ENCODE assay signal across 23 cellular contexts in the genomic region with DNA sequence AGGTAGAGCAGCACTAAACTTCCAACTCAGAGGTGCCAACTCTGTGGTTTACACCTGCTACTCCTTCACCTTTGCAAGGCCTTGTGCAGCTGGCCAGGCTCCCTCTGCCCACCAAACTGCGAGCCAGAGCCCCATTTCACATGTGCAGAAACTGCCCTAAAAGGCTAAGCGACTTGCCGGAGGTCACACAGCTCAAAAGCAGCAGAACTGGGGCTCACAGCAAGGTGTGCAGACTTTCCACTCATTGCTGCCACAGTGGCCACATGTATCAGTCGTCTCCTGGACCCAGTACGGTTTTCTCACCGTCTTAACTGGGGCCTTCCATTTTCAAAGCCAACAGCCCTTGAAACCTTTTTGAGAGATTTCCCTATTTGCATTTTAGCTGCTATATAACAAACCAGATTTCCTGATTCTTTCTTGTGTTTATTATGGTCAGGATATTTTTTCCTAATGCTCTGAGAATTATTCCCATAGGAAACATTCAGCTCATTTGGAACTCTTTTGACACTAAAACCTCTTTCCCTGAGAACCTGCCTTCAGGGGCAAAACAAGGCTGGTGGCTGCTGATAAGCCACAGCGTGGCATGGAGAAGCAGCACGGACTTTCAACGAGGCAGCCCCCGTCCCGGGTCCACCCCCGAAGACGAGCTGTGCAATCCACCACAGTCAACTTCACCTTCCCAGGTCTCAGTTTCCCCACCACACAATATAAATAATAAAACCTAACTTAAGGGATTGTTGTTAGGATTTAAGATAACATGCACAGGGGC. TPM values are rescaled to one million over a fixed set of nuclear protein-coding genes. Genes with fewer than 3 reads are reported as not detected.
DNase-seq lines count a peak whose midpoint lies in the region; ATAC-seq, FAIRE-seq and TF ChIP-seq lines count a peak whose summit lies in the region.
"Had no signal": no experiment of that assay in that cellular context is flagged by ENCODE, and none has a peak within 500 bp of the region (broad histone marks: within the 10 kb centered on the region; RNA-seq: fewer than 3 reads in every experiment).

No MANE protein-coding gene starts in this region.

- no peak overlapping the region for H2AFZ ChIP-seq in HepG2 (ENCODE audit: low read length)
- H2AFZ ChIP-seq: neural progenitor cell had no signal

- H3K9me3 ChIP-seq in HepG2 (ENCODE audit: low read length) (no peaks in the 10 kb centered on the region), right lobe of liver (no peaks in the 10 kb centered on the region), psoas muscle (no peaks in the 10 kb centered on the region), MG63 (no peaks in the 10 kb centered on the region)
- H3K9me3 ChIP-seq: left lung, mucosa of descending colon had no signal

- TF ChIP-seq POLR2A in HepG2 (IDR thresholded peaks at IDR 0.05; ENCODE audit: insufficient read depth in 1 of 2, low read depth in 2 of 2, low read length in 2 of 2) (no peak), right lobe of liver (IDR thresholded peaks at IDR 0.05) (no peak), erythroblast (IDR thresholded peaks at IDR 0.05; ENCODE audit: low read length) (no peak)

- POLR2A ChIA-PET in HepG2 (lab: Yijun Ruan, JAX) = no interaction called here

- no peak for TF ChIP-seq CTCF in HepG2 (CRISPR knock-in tag; IDR thresholded peaks at IDR 0.05)
- no peak for TF ChIP-seq CTCF in right lobe of liver (IDR thresholded peaks at IDR 0.05)
- no peak for TF ChIP-seq CTCF in psoas muscle (IDR thresholded peaks at IDR 0.05)

- H3K36me3 ChIP-seq in HepG2 (replicated peaks in 1 of 2; ENCODE audit: control insufficient read depth in 1 of 2, insufficient read depth in 2 of 2, low read length in 2 of 2) (peaks cover 0 to 1% of the 10 kb centered on the region in 2 experiments; a peak in 1 of 5 replicates), right lobe of liver (no peaks in the 10 kb centered on the region), psoas muscle (ENCODE audit: insufficient read depth in 1 of 2, low read depth in 1 of 2) (no peaks in the 10 kb centered on the region), MG63 (no peaks in the 10 kb centered on the region)
- H3K36me3 ChIP-seq: left lung, neural progenitor cell had no signal

- H3K27me3 ChIP-seq in HepG2 (ENCODE audit: control insufficient read depth in 1 of 2, insufficient read depth in 2 of 2, low read length in 2 of 2) (no peaks in the 10 kb centered on the region), right lobe of liver (no peaks in the 10 kb centered on the region), psoas muscle (ENCODE audit: insufficient read depth in 3 of 3, low read length in 2 of 3) (no peaks in the 10 kb centered on the region), MG63 (no peaks in the 10 kb centered on the region)
- H3K27me3 ChIP-seq: left lung, neural progenitor cell had no signal

- no peaks in the 10 kb centered on the region for H4K20me1 ChIP-seq in HepG2 (ENCODE audit: insufficient read depth, low read length)

- TF ChIP-seq EP300 in HepG2 (IDR thresholded peaks at IDR 0.05; ENCODE audit: low read depth in 2 of 2, low read length in 2 of 2) (no peak), HepG2 (CRISPR knock-in tag; IDR thresholded peaks at IDR 0.05; ENCODE audit: borderline replicate concordance) (no peak)

- BruUV-seq in HepG2 (replicated peaks; lab: Mats Ljungman, UMichigan) = no TSS peak

- WGBS in HepG2 (ENCODE audit: low lambda C conversion rate) = 90% methylated on average over 13 of the region's 13 CpGs
- WGBS in right lobe of liver (ENCODE audit: insufficient coverage, low coverage, low lambda C conversion rate, missing lambda C conversion rate) = 58% methylated on average over 11 of the region's 13 CpGs
- WGBS in psoas muscle, 3 donors = 69 to 73% (median 69%) methylated on average over 13 of the region's 13 CpGs

- in situ Hi-C loops in HepG2 (cut with HindIII; ENCODE audit: extremely low pct_ligation_motif_present, low pct_unique_long_range_greater_than_20kb) = no loop called here

- H3K79me2 ChIP-seq in HepG2 (ENCODE audit: insufficient read depth, low read length) = peaks cover 81% of the 10 kb centered on the region

- intact Hi-C loops in HepG2 (cut with micrococcal nuclease; ENCODE audit: unreplicated experiment) = no loop called here
- intact Hi-C loops in right lobe of liver (cut with DNase I) = no loop called here
- intact Hi-C loops in psoas muscle (cut with DNase I) = no loop called here

- no peak for TF ChIP-seq RAD21 in HepG2 (CRISPR knock-in tag; IDR thresholded peaks at IDR 0.05)

- H3K4me2 ChIP-seq in HepG2 (ENCODE audit: low read depth, low read length) = no peak overlapping the region
- H3K4me2 ChIP-seq: neural progenitor cell had no signal

- H3K9ac ChIP-seq in HepG2 (ENCODE audit: insufficient read depth, low read depth, low read length) = no peak overlapping the region
- H3K9ac ChIP-seq: neural progenitor cell had no signal

- H3K27ac ChIP-seq in HepG2 (ENCODE audit: extremely low read length, insufficient read depth, low read length) = no peak overlapping the region
- H3K27ac ChIP-seq in right lobe of liver = no peak overlapping the region
- peak overlapping the region; percentile 77 for H3K27ac ChIP-seq in psoas muscle
- H3K27ac ChIP-seq: left lung, neural progenitor cell had no signal

- H3K4me1 ChIP-seq in HepG2 (ENCODE audit: insufficient read depth, low read length) = peaks cover 77% of the 10 kb centered on the region
- H3K4me1 ChIP-seq in right lobe of liver = peaks cover 0 to 17% (median 4%) of the 10 kb centered on the region in 4 donors
- H3K4me1 ChIP-seq in psoas muscle = peaks cover 79% of the 10 kb centered on the region
- H3K4me1 ChIP-seq: neural progenitor cell had no signal

- CTCF ChIA-PET in HepG2 (lab: Yijun Ruan, JAX; ENCODE audit: low intra/inter-chr PET ratio, low total read pairs) = no interaction called here

- no peak for FAIRE-seq in HepG2 (lab: Jason Lieb, UNC)

- no peak overlapping the region for H3K4me3 ChIP-seq in HepG2 (replicated peaks in 1 of 3; ENCODE audit: insufficient read depth in 1 of 3, low read depth in 2 of 3, low read length in 3 of 3)
- no peak overlapping the region for H3K4me3 ChIP-seq in right lobe of liver
- H3K4me3 ChIP-seq in psoas muscle = no peak overlapping the region
- no peak overlapping the region for H3K4me3 ChIP-seq in MG63
- H3K4me3 ChIP-seq: left lung, mucosa of descending colon, neural progenitor cell had no signal

- DNase-seq in HepG2 (ENCODE audit: low spot score) (no peak), right lobe of liver (no peak), erythroblast (lab: John Stamatoyannopoulos, UW) (peak; percentile 87 to 89), psoas muscle (no peak), NCI-H1417 treated with DMSO at 0.1 percent for 48 hours (lab: John Stamatoyannopoulos, UW) (no peak), NCI-H2196 (lab: John Stamatoyannopoulos, UW; ENCODE audit: unreplicated experiment) (no peak), MG63 (no peak)
- DNase-seq in activated T-cell treated with anti-CD3 and anti-CD28 coated beads, Interleukin-2, amount 50 U/mL, for 48 hours = no peak
- DNase-seq: ACHN; activated CD4-positive, CD25-positive, alpha-beta regulatory T cell; activated CD8-positive, alpha-beta T cell treated with anti-CD3 and anti-CD28 coated beads for 36 hours; activated naive CD4-positive, alpha-beta T cell; amniotic stem cell; CD4-positive, CD25-positive, alpha-beta regulatory T cell; central memory CD4-positive, alpha-beta T cell; DMS153; left lung; mucosa of descending colon; NCI-H146; NCI-H748 treated with DMSO at 0.1 percent for 48 hours; SIG-M5; stimulated activated CD4-positive, alpha-beta T cell treated with anti-CD3 and anti-CD28 coated beads, Interleukin-4, amount 100 ng/mL, for 24 hours had no signal

- ATAC-seq in HepG2 (no peak), right lobe of liver (no peak), psoas muscle (no peak)
- ATAC-seq: activated CD8-positive, alpha-beta T cell treated with anti-CD3 and anti-CD28 coated beads for 36 hours; left lung had no signal

TF ChIP-seq in HepG2, 621 proteins besides CTCF, POLR2A, EP300 and RAD21 (continues in another document):
- TF ChIP-seq SMARCC2 (IDR thresholded peaks at IDR 0.05) (no peak), XBP1 (CRISPR knock-in tag; IDR thresholded peaks at IDR 0.05) (no peak)

RNA-seq across cellular contexts. Expression of a gene that starts 29.9 kb away (rescaled TPM):
- total RNA-seq in HepG2 (2016; rRNA removed; fragmentation: Illumina TruSeq; extraction: Trizol) = 16.8 and 21.0 TPM in 2 replicates
- total RNA-seq in HepG2 (2016; cell fraction: cytosol; rRNA removed; fragmentation: Illumina TruSeq; extraction: Trizol; ENCODE audit: low read depth) = 6.9 and 8.4 TPM in 2 replicates
- total RNA-seq in HepG2 (2016; cell fraction: insoluble cytoplasmic fraction; rRNA removed; fragmentation: Illumina TruSeq; extraction: Trizol) = 16.7 and 20.1 TPM in 2 replicates
- 6.8 and 7.4 TPM in 2 replicates for total RNA-seq in HepG2 (2016; cell fraction: membrane; rRNA removed; fragmentation: Illumina TruSeq; extraction: Trizol)
- 22.7 and 24.8 TPM in 2 replicates for total RNA-seq in HepG2 (2016; cell fraction: nucleus; rRNA removed; fragmentation: Illumina TruSeq; extraction: Trizol)
- 30.1 and 39.8 TPM in 2 replicates for polyA plus RNA-seq in HepG2 (2011; rRNA removed)
- 21.6 and 22.7 TPM in 2 replicates for polyA plus RNA-seq in HepG2 (2011; cell fraction: cytosol; rRNA removed)
- polyA plus RNA-seq in HepG2 (2011; cell fraction: nucleus; rRNA removed) = 39.9 and 56.8 TPM in 2 replicates
- 22.1 and 55.4 TPM in 2 replicates for polyA plus RNA-seq in HepG2 (2012)
- polyA plus RNA-seq in HepG2 (2016; cell fraction: cytosol; fragmentation: Illumina TruSeq; extraction: Trizol; ENCODE audit: low read depth) = 0.37 and 0.66 TPM in 2 replicates
- 18.0 and 20.6 TPM in 2 replicates for polyA plus RNA-seq in HepG2 (2016; cell fraction: insoluble cytoplasmic fraction; fragmentation: Illumina TruSeq; extraction: Trizol; ENCODE audit: low read depth)
- polyA plus RNA-seq in HepG2 (2016; cell fraction: membrane; fragmentation: Illumina TruSeq; extraction: Trizol; ENCODE audit: low read depth) = 1.4 and 1.9 TPM in 2 replicates
- polyA plus RNA-seq in HepG2 (2016; cell fraction: nucleus; fragmentation: Illumina TruSeq; extraction: Trizol; ENCODE audit: insufficient read depth, low read depth) = 24.7 and 25.1 TPM in 2 replicates
- polyA minus RNA-seq in HepG2 (2011; rRNA and poly(A)+ RNA removed; ENCODE audit: low replicate concordance) = 2.7 and 66.2 TPM in 2 replicates
- 28.0 and 29.9 TPM in 2 replicates for polyA minus RNA-seq in HepG2 (2011; cell fraction: cytosol; rRNA and poly(A)+ RNA removed)
- 81.3 and 96.8 TPM in 2 replicates for polyA minus RNA-seq in HepG2 (2011; cell fraction: nucleus; rRNA and poly(A)+ RNA removed)
- 10 to 100 TPM; 56.4 to 97.9 (median 76.5) TPM for total RNA-seq in right lobe of liver
- total RNA-seq in psoas muscle = 100 to 1,000 TPM in 3 of 4 donors, 10 to 100 TPM in 1; 71.1 to 306 (median 160) TPM
- polyA plus RNA-seq in psoas muscle = 100 to 1,000 TPM in 2 of 3 donors, 10 to 100 TPM in 1; 17.3 to 270 (median 121) TPM
- 0.03 TPM in 1 of 2 replicates, not detected in the other for total RNA-seq in MG63 (2014; rRNA removed; shearing (Covaris generic); ENCODE audit: low replicate concordance)

Comparison
In these comparisons a context has a peak if more than half of its experiments do, and no peak if none do; other contexts are left out.
1. DNase-seq: peak in erythroblast (2 of 2); none in HepG2 (single experiment), right lobe of liver (0 of 3), psoas muscle (0 of 2), NCI-H1417 treated with DMSO at 0.1 percent for 48 hours (single experiment), NCI-H2196 (single experiment), MG63 (single experiment) and activated T-cell treated with anti-CD3 and anti-CD28 coated beads, Interleukin-2, amount 50 U/mL, for 48 hours (0 of 2).